In the genomic region with DNA sequence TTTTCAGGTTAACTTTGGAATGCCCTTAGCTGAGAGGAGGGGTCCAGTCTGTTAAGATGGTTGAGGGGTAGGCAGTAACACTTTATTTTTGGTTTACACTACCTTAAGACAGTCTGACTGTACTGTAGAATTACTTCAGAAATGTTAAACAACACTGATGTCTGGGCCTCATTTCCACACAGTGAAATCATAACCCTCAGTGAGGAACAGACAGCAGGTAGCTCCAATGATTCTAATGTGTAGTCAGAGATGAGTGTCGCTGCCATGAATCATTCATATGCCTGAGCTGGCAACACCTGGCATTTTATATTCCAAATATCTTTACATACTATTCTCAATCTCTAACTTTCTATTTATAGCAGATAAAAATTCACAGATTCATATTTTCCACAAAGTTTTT, we compare ENCODE assay signal across 17 cellular contexts. TPM values are rescaled to one million over a fixed set of nuclear protein-coding genes. Genes with fewer than 3 reads are reported as not detected.
A peak's percentile ranks its signal among the peaks of the same experiment; 100 is the strongest.
DNase-seq lines count a peak whose midpoint lies in the region; ATAC-seq and TF ChIP-seq lines count a peak whose summit lies in the region.
"Had no signal": no experiment of that assay in that cellular context is flagged by ENCODE, and none has a peak within 500 bp of the region (broad histone marks: within the 10 kb centered on the region; RNA-seq: fewer than 3 reads in every experiment).

No MANE protein-coding gene starts in this region.

- H3K4me1 ChIP-seq in GM23248 (ENCODE audit: insufficient read depth) (peaks cover 14% of the 10 kb centered on the region), foreskin keratinocyte (peaks cover 7% of the 10 kb centered on the region), colonic mucosa (peaks cover 4% of the 10 kb centered on the region)

- H3F3A ChIP-seq in GM23248 (ENCODE audit: insufficient read depth), result peaks cover 9% of the 10 kb centered on the region; the same call in 1 of the 2 replicates

- WGBS in GM23248 (ENCODE audit: low coverage in 1 of 2, low lambda C conversion rate in 2 of 2, missing lambda C conversion rate in 2 of 2), 2 experiments, result 67 to 84% methylated on average over 1 of the region's 1 CpG

- H3K9ac ChIP-seq in GM23248 (no peak overlapping the region), colonic mucosa (ENCODE audit: low read depth in 2 of 2, low read length in 2 of 2) (no peak overlapping the region)

- H3K27me3 Mint-ChIP-seq in activated T-cell treated with anti-CD3 and anti-CD28 coated beads, Interleukin-2, amount 50 U/mL, for 4 hours (ENCODE audit: low read depth), result peaks cover 8% of the 10 kb centered on the region
- H3K27me3 Mint-ChIP-seq: CD4-positive, CD25-positive, alpha-beta regulatory T cell had no signal

- H3K36me3 Mint-ChIP-seq in activated T-cell treated with anti-CD3 and anti-CD28 coated beads, Interleukin-2, amount 50 U/mL, for 4 hours (ENCODE audit: insufficient read depth), result no peaks in the 10 kb centered on the region
- H3K36me3 Mint-ChIP-seq: CD4-positive, CD25-positive, alpha-beta regulatory T cell had no signal

- H3K4me1 Mint-ChIP-seq in activated T-cell treated with anti-CD3 and anti-CD28 coated beads, Interleukin-2, amount 50 U/mL, for 4 hours (ENCODE audit: low read depth), result peaks cover 6% of the 10 kb centered on the region
- H3K4me1 Mint-ChIP-seq: CD4-positive, CD25-positive, alpha-beta regulatory T cell had no signal

- H3K9me3 ChIP-seq in GM23248 (ENCODE audit: low read depth), result no peaks in the 10 kb centered on the region
- H3K9me3 ChIP-seq in colonic mucosa, result no peaks in the 10 kb centered on the region

- ATAC-seq in activated T-cell treated with anti-CD3 and anti-CD28 coated beads, Interleukin-2, amount 50 U/mL, for 4 hours, result peak; percentile 81 to 88
- ATAC-seq in foreskin keratinocyte (peak; percentile 96), GM19452 (IDR thresholded peaks at IDR 0.05; ENCODE audit: unreplicated experiment) (no peak), GM21717 (IDR thresholded peaks at IDR 0.05; ENCODE audit: unreplicated experiment) (no peak)

- no peaks in the 10 kb centered on the region for H3K36me3 ChIP-seq in GM23248 (ENCODE audit: low read depth)
- no peaks in the 10 kb centered on the region for H3K36me3 ChIP-seq in colonic mucosa

- H3K9me2 ChIP-seq in GM23248 (ENCODE audit: insufficient read depth), result no peaks in the 10 kb centered on the region

- H3K27me3 ChIP-seq in GM23248 (replicated peaks; ENCODE audit: insufficient read depth), result no peaks in the 10 kb centered on the region
- H3K27me3 ChIP-seq in foreskin keratinocyte, result no peaks in the 10 kb centered on the region
- H3K27me3 ChIP-seq in colonic mucosa, result no peaks in the 10 kb centered on the region

- in situ Hi-C loops in GM23248 (cut with MboI), result no loop called here

- no peaks in the 10 kb centered on the region for H4K20me1 ChIP-seq in GM23248 (ENCODE audit: insufficient read depth)

- H3K79me2 ChIP-seq in GM23248 (ENCODE audit: insufficient read depth), result no peaks in the 10 kb centered on the region

- no peaks in the 10 kb centered on the region for H3K9me3 Mint-ChIP-seq in activated T-cell treated with anti-CD3 and anti-CD28 coated beads, Interleukin-2, amount 50 U/mL, for 4 hours
- H3K9me3 Mint-ChIP-seq: CD4-positive, CD25-positive, alpha-beta regulatory T cell had no signal

- H3K4me3 ChIP-seq in GM23248 (no peak overlapping the region), colonic mucosa (no peak overlapping the region)
- H3K4me3 ChIP-seq: PC-9 had no signal

- H3K4me3 Mint-ChIP-seq in activated T-cell treated with anti-CD3 and anti-CD28 coated beads, Interleukin-2, amount 50 U/mL, for 4 hours, result no peak overlapping the region
- H3K4me3 Mint-ChIP-seq: CD4-positive, CD25-positive, alpha-beta regulatory T cell had no signal

- H2AFZ ChIP-seq in GM23248, result no peak overlapping the region
- H2AFZ ChIP-seq: PC-9 had no signal

- DNase-seq in activated T-cell treated with anti-CD3 and anti-CD28 coated beads, Interleukin-2, amount 50 U/mL, for 4 hours, result no peak
- no peak for DNase-seq in activated T-cell treated with anti-CD3 and anti-CD28 coated beads, Interleukin-2, amount 50 U/mL, for 48 hours
- DNase-seq in GM23248 (peak; percentile 10), RKO (ENCODE audit: low spot score) (peak; percentile 80), foreskin keratinocyte (peak; percentile 67 to 85), colonic mucosa (no peak)
- DNase-seq: ACHN; CD4-positive, CD25-positive, alpha-beta regulatory T cell; DMS53; HCEC 1CT; NCI-H1436; NCI-H2081; NCI-H526; PC-9; SHP77 treated with DMSO at 0.1 percent for 48 hours had no signal

- TF ChIP-seq CTCF in foreskin keratinocyte (conservative IDR thresholded peaks at IDR 0.05) (no peak), colonic mucosa (IDR thresholded peaks at IDR 0.05) (no peak)

- no peak overlapping the region for H3K4me2 ChIP-seq in GM23248 (ENCODE audit: unreplicated experiment)
- H3K4me2 ChIP-seq: PC-9 had no signal

- no peak overlapping the region for H3K27ac ChIP-seq in GM23248
- H3K27ac ChIP-seq in foreskin keratinocyte, result no peak overlapping the region
- H3K27ac ChIP-seq in colonic mucosa, result no peak overlapping the region
- H3K27ac ChIP-seq: PC-9 had no signal

- intact Hi-C loops in colonic mucosa (cut with DNase I), result no loop called here

RNA-seq across cellular contexts. Expression of a gene that starts 37.3 kb away (rescaled TPM):
- not detected for total RNA-seq in activated T-cell treated with anti-CD3 and anti-CD28 coated beads, Interleukin-2, amount 50 U/mL, for 4 hours
- not detected in 2 replicates for total RNA-seq in GM23248 (2014; rRNA removed; shearing (Covaris generic))
- polyA plus RNA-seq in GM23248 (2016; fragmentation: Nextera tagmentation; extraction: Ambion mirVana), result not detected in 2 replicates
- not detected in 2 replicates for total RNA-seq in foreskin keratinocyte
- polyA plus RNA-seq in foreskin keratinocyte, result not detected in 2 replicates
- total RNA-seq in colonic mucosa, result not detected
- total RNA-seq: CD4-positive, CD25-positive, alpha-beta regulatory T cell; PC-9 had no signal
- polyA plus RNA-seq: CD4-positive, CD25-positive, alpha-beta regulatory T cell had no signal

Comparison
In these comparisons a context has a peak if more than half of its experiments do, and no peak if none do; other contexts are left out.
1. ATAC-seq: peak in activated T-cell treated with anti-CD3 and anti-CD28 coated beads, Interleukin-2, amount 50 U/mL, for 4 hours (2 of 2) and foreskin keratinocyte (single experiment); none in GM19452 (single experiment) and GM21717 (single experiment).
2. DNase-seq: peak in GM23248 (single experiment), RKO (single experiment) and foreskin keratinocyte (2 of 2); none in activated T-cell treated with anti-CD3 and anti-CD28 coated beads, Interleukin-2, amount 50 U/mL, for 4 hours (single experiment), activated T-cell treated with anti-CD3 and anti-CD28 coated beads, Interleukin-2, amount 50 U/mL, for 48 hours (0 of 2) and colonic mucosa (single experiment).